8 cellular contexts compared by ENCODE assay signal in genomic region chr6:158808918-158809678, GRCh38. TPM values are rescaled to one million over a fixed set of nuclear protein-coding genes. Genes with fewer than 3 reads are reported as not detected.
DNase-seq lines count a peak whose midpoint lies in the region; ATAC-seq lines count a peak whose summit lies in the region.

No MANE protein-coding gene starts in this region.

- H3K9me3 ChIP-seq in GM23248 (ENCODE audit: low read depth) (no peaks in the 10 kb centered on the region), esophagus (ENCODE audit: control insufficient read depth in 2 of 2, insufficient read depth in 1 of 2, low read depth in 1 of 2, low read length in 1 of 2) (no peaks in the 10 kb centered on the region)

- no peaks in the 10 kb centered on the region for H3F3A ChIP-seq in GM23248 (ENCODE audit: insufficient read depth)

- no peak overlapping the region for H3K9ac ChIP-seq in GM23248

- ATAC-seq in GM18519 (IDR thresholded peaks at IDR 0.05; ENCODE audit: low FRiP score, unreplicated experiment): peak; percentile 56

- no peak overlapping the region for H3K4me2 ChIP-seq in GM23248 (ENCODE audit: unreplicated experiment)

- DNase-seq in GM23248: peak; percentile 19
- DNase-seq in NCI-H1105 (lab: John Stamatoyannopoulos, UW): peak; percentile 29
- DNase-seq in Ammon's horn (ENCODE audit: low spot score): no peak
- no peak for DNase-seq in DMS153 treated with DMSO at 0.1 percent for 48 hours (lab: John Stamatoyannopoulos, UW; ENCODE audit: unreplicated experiment)
- DNase-seq in midbrain (lab: John Stamatoyannopoulos, UW): no peak
- no peak for DNase-seq in KG1 (lab: John Stamatoyannopoulos, UW)

- no peaks in the 10 kb centered on the region for H3K9me2 ChIP-seq in GM23248 (ENCODE audit: insufficient read depth)

- H4K20me1 ChIP-seq in GM23248 (ENCODE audit: insufficient read depth): no peaks in the 10 kb centered on the region

- WGBS in GM23248 (ENCODE audit: low coverage in 1 of 2, low lambda C conversion rate in 2 of 2, missing lambda C conversion rate in 2 of 2), 2 experiments: 71 to 76% methylated on average over 8 of the region's 8 CpGs
- WGBS in esophagus, 2 donors: 51 to 52% methylated on average over 8 of the region's 8 CpGs

- H3K36me3 ChIP-seq in GM23248 (ENCODE audit: low read depth): 0 out of 2 replicates have a peak, but pooled peaks cover 4% of the 10 kb centered on the region
- peaks cover 0 to 5% of the 10 kb centered on the region in 2 donors for H3K36me3 ChIP-seq in esophagus (ENCODE audit: control insufficient read depth in 2 of 2, insufficient read depth in 2 of 2, low read length in 1 of 2)

- H3K27me3 ChIP-seq in GM23248 (replicated peaks; ENCODE audit: insufficient read depth) (no peaks in the 10 kb centered on the region), esophagus (ENCODE audit: control insufficient read depth in 1 of 2, insufficient read depth in 2 of 2, low read length in 2 of 2) (no peaks in the 10 kb centered on the region)

- no peak overlapping the region for H3K27ac ChIP-seq in GM23248
- H3K27ac ChIP-seq in esophagus (ENCODE audit: low read depth in 2 of 2, low read length in 1 of 2): peak overlapping the region; percentile 37 to 71

- peak overlapping the region; percentile 25; the same call in 1 of the 2 replicates for H2AFZ ChIP-seq in GM23248

- peaks cover 97% of the 10 kb centered on the region for H3K79me2 ChIP-seq in GM23248 (ENCODE audit: insufficient read depth)

- H3K4me1 ChIP-seq in GM23248 (ENCODE audit: insufficient read depth): 0 out of 2 replicates have a peak, but pooled peaks cover 3% of the 10 kb centered on the region
- peaks cover 2 to 14% of the 10 kb centered on the region in 2 donors for H3K4me1 ChIP-seq in esophagus (ENCODE audit: control insufficient read depth in 2 of 2, insufficient read depth in 2 of 2, low read length in 1 of 2)

- H3K4me3 ChIP-seq in GM23248 (no peak overlapping the region), esophagus (ENCODE audit: low read depth in 1 of 2, low read length in 2 of 2) (no peak overlapping the region)

- in situ Hi-C loops in GM23248 (cut with MboI): no loop called here

RNA-seq across cellular contexts. Expression of gene EZR, which starts 10.1 kb away (rescaled TPM):
- 52.4 and 59.4 TPM in 2 replicates for total RNA-seq in GM23248 (2014; rRNA removed; shearing (Covaris generic))
- polyA plus RNA-seq in GM23248 (2016; fragmentation: Nextera tagmentation; extraction: Ambion mirVana) (65.2 and 66.8 TPM in 2 replicates), esophagus (100 to 1,000 TPM; 211 to 257 TPM)

Comparison
In these comparisons a context has a peak if more than half of its experiments do, and no peak if none do; other contexts are left out.
1. DNase-seq: peak in GM23248 (single experiment) and NCI-H1105 (single experiment); none in Ammon's horn (single experiment), DMS153 treated with DMSO at 0.1 percent for 48 hours (single experiment), midbrain (single experiment) and KG1 (single experiment).